ENCODE assay signal across 13 cellular contexts in genomic region chr20:29443819-29444218, GRCh38.
DNase-seq lines count a peak whose midpoint lies in the region; ATAC-seq and TF ChIP-seq lines count a peak whose summit lies in the region.
"Had no signal": no experiment of that assay in that cellular context is flagged by ENCODE, and none has a peak within 500 bp of the region (broad histone marks: within the 10 kb centered on the region; RNA-seq: fewer than 3 reads in every experiment).

No MANE protein-coding gene starts in this region.

- WGBS in SK-N-SH (ENCODE audit: low lambda C conversion rate), result 70% methylated on average over 3 of the region's 3 CpGs

- CTCF ChIA-PET in SK-N-SH (lab: Yijun Ruan, JAX), result interaction anchor here (0.7 to 1.2 kb wide), 5 partner anchors 10 to 322 kb away, joined by 3 to 7 read pairs (median 4); no protein-coding TSS in a partner anchor

- no peak overlapping the region for H3K9ac ChIP-seq in SK-N-SH

- no peaks in the 10 kb centered on the region for H3K36me3 Mint-ChIP-seq in central memory CD8-positive, alpha-beta T cell (ENCODE audit: insufficient read depth)

- H3K27ac Mint-ChIP-seq in central memory CD8-positive, alpha-beta T cell (ENCODE audit: low read depth), result no peak overlapping the region
- H3K27ac Mint-ChIP-seq: endodermal cell had no signal

- H3K4me3 Mint-ChIP-seq in central memory CD8-positive, alpha-beta T cell, result peak overlapping the region; percentile 50
- H3K4me3 Mint-ChIP-seq: endodermal cell had no signal

- no peaks in the 10 kb centered on the region for H3K36me3 ChIP-seq in SK-N-SH (replicated peaks in 1 of 2; ENCODE audit: control insufficient read depth in 1 of 2, insufficient read depth in 2 of 2, low read length in 1 of 2)
- H3K36me3 ChIP-seq: heart left ventricle, left ventricle myocardium inferior, stomach had no signal

- peaks cover 18% of the 10 kb centered on the region for H3K27me3 Mint-ChIP-seq in central memory CD8-positive, alpha-beta T cell

- H3K9me2 ChIP-seq in SK-N-SH, result no peaks in the 10 kb centered on the region

- TF ChIP-seq RAD21 in SK-N-SH (IDR thresholded peaks at IDR 0.05; ENCODE audit: low read length), result no peak

- TF ChIP-seq CTCF in SK-N-SH (IDR thresholded peaks at IDR 0.05), result no peak

- H2AFZ ChIP-seq in SK-N-SH (ENCODE audit: low read depth), result no peak overlapping the region; the same call in 1 of the 2 replicates

- H3K9me3 Mint-ChIP-seq in central memory CD8-positive, alpha-beta T cell, result no peaks in the 10 kb centered on the region

- no peak overlapping the region for H3K27ac ChIP-seq in SK-N-SH (ENCODE audit: low read depth in 2 of 2, low read length in 1 of 2)
- H3K27ac ChIP-seq: heart left ventricle, left ventricle myocardium inferior had no signal

- no peaks in the 10 kb centered on the region for H3K79me2 ChIP-seq in SK-N-SH (ENCODE audit: insufficient read depth)

- POLR2A ChIA-PET in SK-N-SH (lab: Yijun Ruan, JAX), result no interaction called here

- H3K27me3 ChIP-seq in SK-N-SH (ENCODE audit: insufficient read depth), result peaks cover 11% of the 10 kb centered on the region; the same call in 1 of the 2 replicates

- H3K4me3 ChIP-seq in SK-N-SH (ENCODE audit: low read depth in 2 of 2, low read length in 1 of 2), result no peak overlapping the region; a peak in 2 of 4 replicates

- no peaks in the 10 kb centered on the region for H4K20me1 ChIP-seq in SK-N-SH (ENCODE audit: insufficient read depth)

- DNase-seq in SK-N-SH (no peak), NCI-H1417 (lab: John Stamatoyannopoulos, UW) (no peak)
- DNase-seq in central memory CD8-positive, alpha-beta T cell (ENCODE audit: low spot score in 2 of 2), result no peak
- DNase-seq: endodermal cell, left ventricle myocardium inferior, NCI-H187 treated with DMSO at 0.1 percent for 48 hours, stomach had no signal

- peaks cover 15% of the 10 kb centered on the region for H3K4me1 Mint-ChIP-seq in central memory CD8-positive, alpha-beta T cell
- H3K4me1 Mint-ChIP-seq: endodermal cell had no signal

- peak overlapping the region; percentile 81; the same call in 1 of the 2 replicates for H3K4me2 ChIP-seq in SK-N-SH

- ATAC-seq in SK-N-SH treated with all-trans-retinoic acid at 6 μM for 48 hours, result no peak
- peak; percentile 70 for ATAC-seq in GM21390 (IDR thresholded peaks at IDR 0.05; ENCODE audit: unreplicated experiment)
- ATAC-seq in HG03469 (IDR thresholded peaks at IDR 0.05; ENCODE audit: unreplicated experiment), result peak; percentile 64
- ATAC-seq in central memory CD8-positive, alpha-beta T cell (replicated peaks; ENCODE audit: extremely low read depth, poor library complexity, severe bottlenecking), result no peak
- ATAC-seq in HG03457 (IDR thresholded peaks at IDR 0.05; ENCODE audit: unreplicated experiment), result no peak
- ATAC-seq in GM21723 (IDR thresholded peaks at IDR 0.05; ENCODE audit: unreplicated experiment), result no peak
- ATAC-seq: heart left ventricle had no signal

- H3F3A ChIP-seq in SK-N-SH (replicated peaks; ENCODE audit: insufficient read depth), result peaks cover 6% of the 10 kb centered on the region

- TF ChIP-seq EP300 in SK-N-SH (IDR thresholded peaks at IDR 0.05; ENCODE audit: borderline replicate concordance in 1 of 2, low read depth in 1 of 2, low read length in 1 of 2), result no peak

- peaks cover 0 to 15% of the 10 kb centered on the region in 2 experiments; a peak in 2 of 4 replicates for H3K4me1 ChIP-seq in SK-N-SH (ENCODE audit: control insufficient read depth in 1 of 2, insufficient read depth in 2 of 2, low read depth in 1 of 2, low read length in 1 of 2)
- H3K4me1 ChIP-seq: heart left ventricle, left ventricle myocardium inferior had no signal

- no peaks in the 10 kb centered on the region for H3K9me3 ChIP-seq in SK-N-SH

TF ChIP-seq in SK-N-SH, 30 proteins besides CTCF, POLR2A, EP300 and RAD21 (continues in another document):
- TF ChIP-seq TCF12 (IDR thresholded peaks at IDR 0.05) (no peak), USF1 (IDR thresholded peaks at IDR 0.05; ENCODE audit: borderline replicate concordance, low read depth) (no peak), TAF1 (IDR thresholded peaks at IDR 0.05; ENCODE audit: borderline replicate concordance, low read depth, low read length) (no peak), SIN3A (IDR thresholded peaks at IDR 0.05; ENCODE audit: borderline replicate concordance, low read depth, low read length) (no peak), ZBTB33 (IDR thresholded peaks at IDR 0.05; ENCODE audit: borderline replicate concordance, low read depth) (no peak), GABPA (IDR thresholded peaks at IDR 0.05; ENCODE audit: low read depth) (no peak), USF2 (IDR thresholded peaks at IDR 0.05; ENCODE audit: borderline replicate concordance, low read depth, low read length) (no peak), FOSL2 (IDR thresholded peaks at IDR 0.05; ENCODE audit: borderline replicate concordance, low read depth) (no peak), JUND (IDR thresholded peaks at IDR 0.05) (no peak)

TF ChIP-seq in SK-N-SH treated with all-trans-retinoic acid at 6 μM for 48 hours, 23 proteins besides CTCF, POLR2A, EP300 and RAD21 (continues in another document):
- TF ChIP-seq CSDC2 (CRISPR knock-in tag; IDR thresholded peaks at IDR 0.05), result no peak
- no peak for TF ChIP-seq GLIS3 (CRISPR knock-in tag; IDR thresholded peaks at IDR 0.05)
- no peak for TF ChIP-seq PPARA (CRISPR knock-in tag; IDR thresholded peaks at IDR 0.05; ENCODE audit: borderline replicate concordance)
- TF ChIP-seq ZNF565 (CRISPR knock-in tag; conservative IDR thresholded peaks at IDR 0.05; ENCODE audit: low read depth), result no peak
- no peak for TF ChIP-seq ESRRG (CRISPR knock-in tag; IDR thresholded peaks at IDR 0.05)
- TF ChIP-seq TSHZ2 (CRISPR knock-in tag; IDR thresholded peaks at IDR 0.05), result no peak
- TF ChIP-seq POU6F1 (CRISPR knock-in tag; IDR thresholded peaks at IDR 0.05; ENCODE audit: borderline replicate concordance, low read depth), result no peak
- TF ChIP-seq CSRNP3 (CRISPR knock-in tag; IDR thresholded peaks at IDR 0.05), result no peak
- no peak for TF ChIP-seq ZC3H10 (CRISPR knock-in tag; IDR thresholded peaks at IDR 0.05)
- TF ChIP-seq BACH2 (CRISPR knock-in tag; IDR thresholded peaks at IDR 0.05; ENCODE audit: borderline replicate concordance), result no peak
- TF ChIP-seq TCF4 (CRISPR knock-in tag; IDR thresholded peaks at IDR 0.05; ENCODE audit: borderline replicate concordance), result no peak

Comparison
In these comparisons a context has a peak if more than half of its experiments do, and no peak if none do; other contexts are left out.
1. ATAC-seq: peak in GM21390 (single experiment) and HG03469 (single experiment); none in SK-N-SH treated with all-trans-retinoic acid at 6 μM for 48 hours (single experiment), central memory CD8-positive, alpha-beta T cell (single experiment), HG03457 (single experiment) and GM21723 (single experiment).